ENCODE assay signal across 18 cellular contexts in the genomic region with DNA sequence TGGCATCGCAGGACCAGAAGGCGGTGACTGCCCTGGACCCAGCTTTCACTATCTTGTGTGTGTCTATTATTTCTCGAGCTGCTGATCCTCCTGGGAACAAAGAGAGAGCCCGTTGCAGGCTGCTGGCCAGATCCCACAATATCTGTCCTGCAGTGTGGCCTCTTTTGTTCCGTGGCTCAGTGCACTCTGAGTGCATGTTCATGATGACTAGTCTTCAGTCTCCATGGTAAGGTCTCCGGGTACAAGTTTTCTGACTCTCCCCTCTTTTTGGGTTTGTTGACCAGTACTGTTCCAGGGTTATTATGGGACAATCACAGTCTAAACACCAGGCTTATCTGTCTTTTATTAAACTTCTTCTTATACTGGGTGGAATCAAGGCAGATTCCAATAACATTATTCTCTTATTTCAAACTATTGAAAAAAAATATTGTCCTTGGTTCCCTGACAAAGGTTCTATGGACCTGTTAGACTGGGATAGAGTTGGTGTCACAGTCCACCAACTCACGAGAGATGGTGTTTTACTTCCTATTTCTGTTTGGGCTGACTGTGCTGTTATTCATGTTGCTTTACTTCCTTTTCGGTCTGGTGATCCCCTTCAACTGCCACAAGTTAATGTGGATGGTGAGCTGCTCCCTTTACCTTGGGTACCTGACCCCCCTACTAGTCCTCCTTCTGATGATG.
A peak's percentile ranks its signal among the peaks of the same experiment; 100 is the strongest.
DNase-seq lines count a peak whose midpoint lies in the region; TF ChIP-seq lines count a peak whose summit lies in the region.
"Had no signal": no experiment of that assay in that cellular context is flagged by ENCODE, and none has a peak within 500 bp of the region (broad histone marks: within the 10 kb centered on the region; RNA-seq: fewer than 3 reads in every experiment).

No MANE protein-coding gene starts in this region.

- H3K79me2 ChIP-seq in PC-9 (ENCODE audit: low read depth): no peaks in the 10 kb centered on the region

- no peak for TF ChIP-seq EP300 in esophagus muscularis mucosa (IDR thresholded peaks at IDR 0.05)
- no peak for TF ChIP-seq EP300 in stomach (IDR thresholded peaks at IDR 0.05)

- no peak overlapping the region for H2AFZ ChIP-seq in PC-9

- peaks cover 8% of the 10 kb centered on the region; the same call in 1 of the 2 replicates for H3F3A ChIP-seq in PC-9 (ENCODE audit: insufficient read depth, low read depth)

- H3K4me1 ChIP-seq in PC-9 (replicated peaks; ENCODE audit: insufficient read depth) (peaks cover 31% of the 10 kb centered on the region), esophagus muscularis mucosa (no peaks in the 10 kb centered on the region), stomach (peaks cover 0 to 12% (median 6%) of the 10 kb centered on the region in 4 donors)
- H3K4me1 ChIP-seq in CD4-positive, alpha-beta memory T cell (ENCODE audit: insufficient read depth, low read length): no peaks in the 10 kb centered on the region

- no peaks in the 10 kb centered on the region for H3K4me1 Mint-ChIP-seq in CD4-positive, alpha-beta memory T cell
- H3K4me1 Mint-ChIP-seq: CD14-positive monocyte had no signal

- in situ Hi-C loops in Caki2 (cut with HindIII; ENCODE audit: low pct_unique_long_range_greater_than_20kb, low sequenced_read_pairs): no loop called here

- TF ChIP-seq CTCF in PC-9 (conservative IDR thresholded peaks at IDR 0.05) (no peak), esophagus muscularis mucosa (IDR thresholded peaks at IDR 0.05) (no peak), stomach (IDR thresholded peaks at IDR 0.05) (no peak)

- H3K4me3 Mint-ChIP-seq in CD4-positive, alpha-beta memory T cell: peak overlapping the region in 1 of 8 donors; percentile 45
- H3K4me3 Mint-ChIP-seq: CD14-positive monocyte, IgD-negative memory B cell had no signal

- peak overlapping the region in 1 of 7 donors; percentile 14 for H3K27ac Mint-ChIP-seq in CD4-positive, alpha-beta memory T cell
- H3K27ac Mint-ChIP-seq: CD14-positive monocyte, IgD-negative memory B cell had no signal

- H3K4me3 ChIP-seq in PC-9: no peak overlapping the region
- no peak overlapping the region for H3K4me3 ChIP-seq in esophagus muscularis mucosa
- H3K4me3 ChIP-seq in stomach: no peak overlapping the region
- H3K4me3 ChIP-seq in CD4-positive, alpha-beta memory T cell (ENCODE audit: low read length in 2 of 2): no peak overlapping the region

- CTCF ChIA-PET in PC-9 (lab: Charles Lee): no interaction called here
- CTCF ChIA-PET in CD4-positive, alpha-beta memory T cell (lab: Charles Lee; ENCODE audit: partially characterized antibody): no interaction called here

- BruUV-seq in PC-9 (replicated peaks; lab: Mats Ljungman, UMichigan): no TSS peak

- peak; percentile 77 for DNase-seq in Caki2 (ENCODE audit: low read depth)
- DNase-seq in PC-9: no peak
- peak; percentile 50 for DNase-seq in esophagus muscularis mucosa (ENCODE audit: extremely low spot score)
- DNase-seq in stomach: no peak
- DNase-seq in CD4-positive, alpha-beta memory T cell: no peak
- no peak for DNase-seq in epidermal melanocyte (ENCODE audit: insufficient read length, low spot score)
- DNase-seq in SIG-M5 (lab: John Stamatoyannopoulos, UW): no peak
- DNase-seq: AML-193, COR-L47, GOT3, NCI-H1417, NCI-H187, NCI-H226, NCI-H524, NCI-H82 had no signal

- H3K27ac ChIP-seq in PC-9: peak overlapping the region; percentile 17; the same call in 1 of the 2 replicates
- no peak overlapping the region for H3K27ac ChIP-seq in esophagus muscularis mucosa (replicated peaks in 1 of 4)
- H3K27ac ChIP-seq in stomach: peak overlapping the region; percentile 71 to 92 (median 78)
- H3K27ac ChIP-seq in CD4-positive, alpha-beta memory T cell (ENCODE audit: low read depth, low read length): no peak overlapping the region
- H3K27ac ChIP-seq: RWPE1 had no signal

- peaks cover 4% of the 10 kb centered on the region; the same call in 1 of the 2 replicates for H3K9me3 ChIP-seq in PC-9 (ENCODE audit: insufficient read depth, low read depth)
- no peaks in the 10 kb centered on the region for H3K9me3 ChIP-seq in esophagus muscularis mucosa
- peaks cover 0 to 5% (median 4%) of the 10 kb centered on the region in 4 donors for H3K9me3 ChIP-seq in stomach
- H3K9me3 ChIP-seq in CD4-positive, alpha-beta memory T cell (ENCODE audit: control insufficient read depth in 1 of 2, low read length in 2 of 2): peaks cover 0 to 7% of the 10 kb centered on the region in 2 donors

- intact Hi-C loops in PC-9 (cut with micrococcal nuclease; ENCODE audit: unreplicated experiment): no loop called here
- intact Hi-C loops in esophagus muscularis mucosa (cut with DNase I): no loop called here
- intact Hi-C loops in stomach (cut with DNase I; ENCODE audit: low total_unique reads): no loop called here
- intact Hi-C loops in CD4-positive, alpha-beta memory T cell (cut with micrococcal nuclease): no loop called here

- POLR2A ChIA-PET in PC-9 (lab: Charles Lee; ENCODE audit: unreplicated experiment): no interaction called here
- POLR2A ChIA-PET in CD4-positive, alpha-beta memory T cell (lab: Charles Lee; ENCODE audit: partially characterized antibody): no interaction called here

- peak overlapping the region; percentile 57 for H3K4me2 ChIP-seq in PC-9

- no peaks in the 10 kb centered on the region for H3K36me3 Mint-ChIP-seq in CD4-positive, alpha-beta memory T cell
- H3K36me3 Mint-ChIP-seq: CD14-positive monocyte had no signal

- TF ChIP-seq POLR2A in esophagus muscularis mucosa (IDR thresholded peaks at IDR 0.05; ENCODE audit: low read depth) (no peak), stomach (IDR thresholded peaks at IDR 0.05) (no peak)

- no peaks in the 10 kb centered on the region for H3K9me2 ChIP-seq in PC-9 (ENCODE audit: insufficient read depth)

- H3K9me3 Mint-ChIP-seq in CD4-positive, alpha-beta memory T cell: peaks cover 0 to 15% (median 5%) of the 10 kb centered on the region in 8 donors

- H3K27me3 Mint-ChIP-seq in CD4-positive, alpha-beta memory T cell: no peaks in the 10 kb centered on the region
- H3K27me3 Mint-ChIP-seq: IgD-negative memory B cell had no signal

- no peaks in the 10 kb centered on the region for H4K20me1 ChIP-seq in PC-9 (ENCODE audit: insufficient read depth)

- H3K36me3 ChIP-seq in PC-9 (ENCODE audit: low read depth) (no peaks in the 10 kb centered on the region), esophagus muscularis mucosa (no peaks in the 10 kb centered on the region), stomach (no peaks in the 10 kb centered on the region)
- no peaks in the 10 kb centered on the region for H3K36me3 ChIP-seq in CD4-positive, alpha-beta memory T cell (ENCODE audit: insufficient read depth, low read length)

- H3K27me3 ChIP-seq in PC-9 (ENCODE audit: insufficient read depth, low read depth) (no peaks in the 10 kb centered on the region), esophagus muscularis mucosa (no peaks in the 10 kb centered on the region), stomach (no peaks in the 10 kb centered on the region)
- H3K27me3 ChIP-seq in CD4-positive, alpha-beta memory T cell (ENCODE audit: insufficient read depth, low read length): no peaks in the 10 kb centered on the region

- WGBS in esophagus muscularis mucosa: 78% methylated on average over 8 of the region's 8 CpGs
- 45 to 69% (median 60%) methylated on average over 8 of the region's 8 CpGs for WGBS in stomach, 5 donors

Comparison
In these comparisons a context has a peak if more than half of its experiments do, and no peak if none do; other contexts are left out.
1. DNase-seq: peak in Caki2 (single experiment) and esophagus muscularis mucosa (single experiment); none in PC-9 (0 of 2), stomach (single experiment), CD4-positive, alpha-beta memory T cell (0 of 5), epidermal melanocyte (single experiment) and SIG-M5 (single experiment).
2. H3K27ac ChIP-seq: peak in PC-9 (single experiment) and stomach (5 of 5); none in esophagus muscularis mucosa (0 of 4) and CD4-positive, alpha-beta memory T cell (single experiment).